In genomic region chr7:92253251-92253650, GRCh38 we compare ENCODE assay signal across 20 cellular contexts. TPM values are rescaled to one million over a fixed set of nuclear protein-coding genes. Genes with fewer than 3 reads are reported as not detected.
DNase-seq lines count a peak whose midpoint lies in the region; ATAC-seq lines count a peak whose summit lies in the region.
"Had no signal": no experiment of that assay in that cellular context is flagged by ENCODE, and none has a peak within 500 bp of the region (broad histone marks: within the 10 kb centered on the region; RNA-seq: fewer than 3 reads in every experiment).

No MANE protein-coding gene starts in this region.

- H3K27ac Mint-ChIP-seq in stimulated activated naive CD8-positive, alpha-beta T cell treated with anti-CD3 and anti-CD28 coated beads, Interleukin-15, Interleukin-2, amounts not matched to agents 100 ng/mL and 50 ng/mL, for 24 hours: peak overlapping the region; percentile 24
- H3K27ac Mint-ChIP-seq in stimulated activated naive CD8-positive, alpha-beta T cell treated with anti-CD3 and anti-CD28 coated beads, Interleukin-15, amount 100 ng/mL, for 72 hours: no peak overlapping the region
- H3K27ac Mint-ChIP-seq: CD4-positive, alpha-beta T cell had no signal

- H2AFZ ChIP-seq in GM23248: no peak overlapping the region
- H2AFZ ChIP-seq: PC-9 had no signal

- peaks cover 23% of the 10 kb centered on the region for H3K36me3 Mint-ChIP-seq in stimulated activated naive CD8-positive, alpha-beta T cell treated with anti-CD3 and anti-CD28 coated beads, Interleukin-15, Interleukin-2, amounts not matched to agents 100 ng/mL and 50 ng/mL, for 24 hours (ENCODE audit: low read depth)

- peaks cover 9% of the 10 kb centered on the region for H3K9me3 Mint-ChIP-seq in stimulated activated naive CD8-positive, alpha-beta T cell treated with anti-CD3 and anti-CD28 coated beads, Interleukin-15, Interleukin-2, amounts not matched to agents 100 ng/mL and 50 ng/mL, for 24 hours
- peaks cover 0 to 7% of the 10 kb centered on the region in 2 donors for H3K9me3 Mint-ChIP-seq in stimulated activated naive CD8-positive, alpha-beta T cell treated with anti-CD3 and anti-CD28 coated beads, Interleukin-15, amount 100 ng/mL, for 72 hours
- H3K9me3 Mint-ChIP-seq: CD4-positive, alpha-beta T cell had no signal

- H3K27ac ChIP-seq in temporal lobe (ENCODE audit: low read depth, low read length): peak overlapping the region; percentile 76
- H3K27ac ChIP-seq in GM23248: no peak overlapping the region
- H3K27ac ChIP-seq: PC-9 had no signal

- H3K27me3 Mint-ChIP-seq in stimulated activated naive CD8-positive, alpha-beta T cell treated with anti-CD3 and anti-CD28 coated beads, Interleukin-15, Interleukin-2, amounts not matched to agents 100 ng/mL and 50 ng/mL, for 24 hours: no peaks in the 10 kb centered on the region
- H3K27me3 Mint-ChIP-seq in stimulated activated naive CD8-positive, alpha-beta T cell treated with anti-CD3 and anti-CD28 coated beads, Interleukin-15, amount 100 ng/mL, for 72 hours: no peaks in the 10 kb centered on the region
- H3K27me3 Mint-ChIP-seq: CD4-positive, alpha-beta T cell had no signal

- H4K20me1 ChIP-seq in GM23248 (ENCODE audit: insufficient read depth): 0 out of 2 replicates have a peak, but pooled peaks cover 5% of the 10 kb centered on the region

- 0 out of 2 replicates have a peak, but pooled peaks cover 2% of the 10 kb centered on the region for H3K36me3 ChIP-seq in GM23248 (ENCODE audit: low read depth)
- H3K36me3 ChIP-seq: BE2C had no signal

- DNase-seq in stimulated activated naive CD8-positive, alpha-beta T cell treated with anti-CD3 and anti-CD28 coated beads, Interleukin-15, amount 100 ng/mL, for 72 hours: no peak
- DNase-seq in hippocampal formation (lab: John Stamatoyannopoulos, UW) (peak; percentile 47 to 67), occipital lobe (lab: John Stamatoyannopoulos, UW) (peak; percentile 15), NCI-H345 (lab: John Stamatoyannopoulos, UW) (no peak), GM23248 (no peak)
- DNase-seq: 8988T; BE2C; Caco-2; CD4-positive, alpha-beta T cell; GDM1; HFFc6; NCI-H1694 treated with DMSO at 0.1 percent for 48 hours; NCI-H2107; NCI-H226; NCI-H524 treated with DMSO at 0.1 percent for 48 hours; PC-9 had no signal

- H3K4me3 Mint-ChIP-seq in stimulated activated naive CD8-positive, alpha-beta T cell treated with anti-CD3 and anti-CD28 coated beads, Interleukin-15, Interleukin-2, amounts not matched to agents 100 ng/mL and 50 ng/mL, for 24 hours: no peak overlapping the region
- H3K4me3 Mint-ChIP-seq in stimulated activated naive CD8-positive, alpha-beta T cell treated with anti-CD3 and anti-CD28 coated beads, Interleukin-15, amount 100 ng/mL, for 72 hours: no peak overlapping the region
- H3K4me3 Mint-ChIP-seq: CD4-positive, alpha-beta T cell; HFFc6 had no signal

- no peak overlapping the region for H3K9ac ChIP-seq in GM23248

- 97 to 100% methylated on average over 1 of the region's 1 CpG for WGBS in GM23248 (ENCODE audit: low coverage in 1 of 2, low lambda C conversion rate in 2 of 2, missing lambda C conversion rate in 2 of 2), 2 experiments

- H3F3A ChIP-seq in GM23248 (ENCODE audit: insufficient read depth): peaks cover 31% of the 10 kb centered on the region

- H3K4me1 ChIP-seq in GM23248 (ENCODE audit: insufficient read depth): peaks cover 26% of the 10 kb centered on the region
- H3K4me1 ChIP-seq: BE2C, Caco-2 had no signal

- no peaks in the 10 kb centered on the region for H3K27me3 ChIP-seq in GM23248 (replicated peaks; ENCODE audit: insufficient read depth)
- H3K27me3 ChIP-seq: BE2C had no signal

- H3K4me3 ChIP-seq in GM23248: no peak overlapping the region
- H3K4me3 ChIP-seq: K562, PC-9 had no signal

- no peaks in the 10 kb centered on the region for H3K9me2 ChIP-seq in GM23248 (ENCODE audit: insufficient read depth)

- peaks cover 30% of the 10 kb centered on the region for H3K4me1 Mint-ChIP-seq in stimulated activated naive CD8-positive, alpha-beta T cell treated with anti-CD3 and anti-CD28 coated beads, Interleukin-15, Interleukin-2, amounts not matched to agents 100 ng/mL and 50 ng/mL, for 24 hours (ENCODE audit: low read depth)
- H3K4me1 Mint-ChIP-seq in stimulated activated naive CD8-positive, alpha-beta T cell treated with anti-CD3 and anti-CD28 coated beads, Interleukin-15, amount 100 ng/mL, for 72 hours: peaks cover 29% of the 10 kb centered on the region

- H3K4me2 ChIP-seq in GM23248 (ENCODE audit: unreplicated experiment): no peak overlapping the region
- H3K4me2 ChIP-seq: PC-9 had no signal

- ATAC-seq in stimulated activated naive CD8-positive, alpha-beta T cell treated with anti-CD3 and anti-CD28 coated beads, Interleukin-15, amount 100 ng/mL, for 72 hours: no peak
- ATAC-seq in HG03457 (IDR thresholded peaks at IDR 0.05; ENCODE audit: unreplicated experiment): no peak
- ATAC-seq: K562 had no signal

- in situ Hi-C loops in GM23248 (cut with MboI): no loop called here

- peaks cover 96% of the 10 kb centered on the region for H3K79me2 ChIP-seq in GM23248 (ENCODE audit: insufficient read depth)

- no peaks in the 10 kb centered on the region for H3K9me3 ChIP-seq in GM23248 (ENCODE audit: low read depth)
- H3K9me3 ChIP-seq: BE2C had no signal

RNA-seq across cellular contexts. Expression of gene ANKIB1, which starts 7.5 kb away (rescaled TPM):
- 113 TPM for total RNA-seq in occipital lobe
- 87.0 TPM for total RNA-seq in temporal lobe
- total RNA-seq in GM23248 (2014; rRNA removed; shearing (Covaris generic)): 36.7 and 43.1 TPM in 2 replicates
- 12.6 and 12.9 TPM in 2 replicates for polyA plus RNA-seq in GM23248 (2016; fragmentation: Nextera tagmentation; extraction: Ambion mirVana)

RNA-seq across cellular contexts. Expression of gene KRIT1, which starts 7.5 kb away (rescaled TPM):
- total RNA-seq in occipital lobe (119 TPM), temporal lobe (68.4 TPM)
- 29.5 and 61.8 TPM in 2 replicates for total RNA-seq in GM23248 (2014; rRNA removed; shearing (Covaris generic))
- polyA plus RNA-seq in GM23248 (2016; fragmentation: Nextera tagmentation; extraction: Ambion mirVana): 18.0 and 29.7 TPM in 2 replicates

Comparison
In these comparisons a context has a peak if more than half of its experiments do, and no peak if none do; other contexts are left out.
1. DNase-seq: peak in hippocampal formation (2 of 2) and occipital lobe (single experiment); none in stimulated activated naive CD8-positive, alpha-beta T cell treated with anti-CD3 and anti-CD28 coated beads, Interleukin-15, amount 100 ng/mL, for 72 hours (0 of 2), NCI-H345 (single experiment) and GM23248 (single experiment).